ENCODE assay signal across 10 cellular contexts in genomic region chr12:724194-724855, GRCh38. TPM values are rescaled to one million over a fixed set of nuclear protein-coding genes. Genes with fewer than 3 reads are reported as not detected.
DNase-seq lines count a peak whose midpoint lies in the region; ATAC-seq and TF ChIP-seq lines count a peak whose summit lies in the region.
"Had no signal": no experiment of that assay in that cellular context is flagged by ENCODE, and none has a peak within 500 bp of the region (broad histone marks: within the 10 kb centered on the region; RNA-seq: fewer than 3 reads in every experiment).

No MANE protein-coding gene starts in this region.

- no peaks in the 10 kb centered on the region for H3K36me3 ChIP-seq in CD8-positive, alpha-beta T cell (ENCODE audit: insufficient read depth, low read length)
- H3K36me3 ChIP-seq in HUES48 (ENCODE audit: control insufficient read depth, insufficient read depth, low read length) (no peaks in the 10 kb centered on the region), thyroid gland (no peaks in the 10 kb centered on the region)
- H3K36me3 ChIP-seq: Peyer's patch had no signal

- H3K4me3 Mint-ChIP-seq in CD8-positive, alpha-beta T cell = peak overlapping the region; percentile 6

- peak overlapping the region; percentile 83 for H3K27ac Mint-ChIP-seq in CD8-positive, alpha-beta T cell

- no peaks in the 10 kb centered on the region for H3K27me3 ChIP-seq in CD8-positive, alpha-beta T cell (ENCODE audit: insufficient read depth, low read length)
- H3K27me3 ChIP-seq in HUES48 (ENCODE audit: control insufficient read depth, insufficient read depth, low read length) (no peaks in the 10 kb centered on the region), thyroid gland (no peaks in the 10 kb centered on the region)
- H3K27me3 ChIP-seq: Peyer's patch had no signal

- CTCF ChIA-PET in CD8-positive, alpha-beta T cell (lab: Charles Lee) = no interaction called here

- no peaks in the 10 kb centered on the region for H3K9me3 Mint-ChIP-seq in CD8-positive, alpha-beta T cell

- H3K27ac ChIP-seq in CD8-positive, alpha-beta T cell (ENCODE audit: low read depth, low read length) = no peak overlapping the region
- peak overlapping the region; percentile 14 for H3K27ac ChIP-seq in HUES48 (ENCODE audit: low read depth, low read length)
- no peak overlapping the region for H3K27ac ChIP-seq in thyroid gland
- H3K27ac ChIP-seq: epithelial cell of prostate had no signal

- no peaks in the 10 kb centered on the region for H3K27me3 Mint-ChIP-seq in CD8-positive, alpha-beta T cell (ENCODE audit: low read depth)

- DNase-seq in CD8-positive, alpha-beta T cell = peak in 3 of 7 experiments; percentile 17 to 30 (median 29)
- DNase-seq in T-helper 22 cell (ENCODE audit: low read depth) (peak; percentile 27), islet precursor cell (peak; percentile 87), NCI-H1436 treated with DMSO at 0.1 percent for 48 hours (lab: John Stamatoyannopoulos, UW) (no peak), DMS79 (lab: John Stamatoyannopoulos, UW) (no peak), thyroid gland (no peak)

- H3K9ac ChIP-seq in HUES48 (ENCODE audit: low read depth, low read length) = no peak overlapping the region

- no peak overlapping the region for H3K4me3 ChIP-seq in CD8-positive, alpha-beta T cell (ENCODE audit: low read depth, low read length)
- H3K4me3 ChIP-seq in HUES48 (ENCODE audit: low read depth, low read length) (no peak overlapping the region), thyroid gland (replicated peaks in 1 of 3) (no peak overlapping the region)
- H3K4me3 ChIP-seq: Peyer's patch had no signal

- no peaks in the 10 kb centered on the region for H3K9me3 ChIP-seq in CD8-positive, alpha-beta T cell (ENCODE audit: low read length)
- no peaks in the 10 kb centered on the region for H3K9me3 ChIP-seq in HUES48 (ENCODE audit: control insufficient read depth, insufficient read depth, low read length)
- no peaks in the 10 kb centered on the region for H3K9me3 ChIP-seq in thyroid gland
- H3K9me3 ChIP-seq: Peyer's patch had no signal

- TF ChIP-seq POLR2A in thyroid gland (IDR thresholded peaks at IDR 0.05) = no peak

- 66 to 72% methylated on average over 6 of the region's 6 CpGs for WGBS in thyroid gland, 2 donors

- ATAC-seq in CD8-positive, alpha-beta T cell = peak; percentile 66
- no peak for ATAC-seq in GM21526 (IDR thresholded peaks at IDR 0.05; ENCODE audit: low FRiP score, unreplicated experiment)

- POLR2A ChIA-PET in CD8-positive, alpha-beta T cell (lab: Charles Lee) = interaction anchor here (0.6 to 6.9 kb wide), 3 partner anchors 27 to 113 kb away, joined by 3 to 58 read pairs (median 3); partner anchors contain the start of gene WNK1

- no peaks in the 10 kb centered on the region for H3K36me3 Mint-ChIP-seq in CD8-positive, alpha-beta T cell

- intact Hi-C loops in CD8-positive, alpha-beta T cell (cut with DNase I, micrococcal nuclease) = no loop called here
- intact Hi-C loops in thyroid gland (cut with DNase I) = no loop called here

- H3K4me1 Mint-ChIP-seq in CD8-positive, alpha-beta T cell (ENCODE audit: low read depth) = peaks cover 75% of the 10 kb centered on the region

- peaks cover 58% of the 10 kb centered on the region for H3K4me1 ChIP-seq in CD8-positive, alpha-beta T cell (ENCODE audit: insufficient read depth, low read length)
- H3K4me1 ChIP-seq in HUES48 (ENCODE audit: control insufficient read depth, insufficient read depth, low read length) (peaks cover 19% of the 10 kb centered on the region), thyroid gland (no peaks in the 10 kb centered on the region)
- H3K4me1 ChIP-seq: Peyer's patch had no signal

- no peak for TF ChIP-seq CTCF in CD8-positive, alpha-beta T cell (IDR thresholded peaks at IDR 0.05)
- no peak for TF ChIP-seq CTCF in thyroid gland (IDR thresholded peaks at IDR 0.05)

RNA-seq across cellular contexts. Expression of gene WNK1, which starts 28.1 kb away (rescaled TPM):
- 100 to 1,000 TPM; 142 to 157 TPM for total RNA-seq in CD8-positive, alpha-beta T cell
- total RNA-seq in thyroid gland = 100 to 1,000 TPM in 2 of 4 donors, 10 to 100 TPM in 2; 90.0 to 211 (median 109) TPM

Comparison
In these comparisons a context has a peak if more than half of its experiments do, and no peak if none do; other contexts are left out.
1. DNase-seq: peak in T-helper 22 cell (single experiment) and islet precursor cell (single experiment); none in NCI-H1436 treated with DMSO at 0.1 percent for 48 hours (single experiment), DMS79 (single experiment) and thyroid gland (0 of 2).